9 cellular contexts compared by ENCODE assay signal in genomic region chr13:101415358-101416174, GRCh38. TPM values are rescaled to one million over a fixed set of nuclear protein-coding genes. Genes with fewer than 3 reads are reported as not detected.
DNase-seq lines count a peak whose midpoint lies in the region; ATAC-seq and TF ChIP-seq lines count a peak whose summit lies in the region.
"Had no signal": no experiment of that assay in that cellular context is flagged by ENCODE, and none has a peak within 500 bp of the region (broad histone marks: within the 10 kb centered on the region; RNA-seq: fewer than 3 reads in every experiment).

No MANE protein-coding gene starts in this region.

- H3K36me3 Mint-ChIP-seq in HFFc6 (ENCODE audit: low read depth) (no peaks in the 10 kb centered on the region), Caco-2 (ENCODE audit: insufficient read depth, unreplicated experiment) (no peaks in the 10 kb centered on the region)
- no peaks in the 10 kb centered on the region for H3K36me3 Mint-ChIP-seq in activated naive CD8-positive, alpha-beta T cell treated with anti-CD3 and anti-CD28 coated beads, Interleukin-2, amount 50 U/mL, for 24 hours (ENCODE audit: low read depth)
- no peaks in the 10 kb centered on the region for H3K36me3 Mint-ChIP-seq in activated T-helper 2 cell treated with anti-CD3 and anti-CD28 coated beads, Interferon-gamma antibody, Interleukin-2, Interleukin-4, amounts not matched to agents 10 μg/mL and 5 μg/mL and 100 μg/mL, durations not matched to agents 14 hours and 24 hours and 36 hours (ENCODE audit: low read depth)
- H3K36me3 Mint-ChIP-seq: activated naive CD4-positive, alpha-beta T cell treated with anti-CD3 and anti-CD28 coated beads, Interleukin-2, amount 10 ng/mL, durations not matched to agents 7 days and 5 days had no signal

- POLR2A ChIA-PET in Caco-2 (lab: Charles Lee): no interaction called here

- WGBS in suprapubic skin: 83% methylated on average over 5 of the region's 43 CpGs

- CTCF ChIA-PET in Caco-2 (lab: Charles Lee): no interaction called here

- H3K9me3 Mint-ChIP-seq in HFFc6: no peaks in the 10 kb centered on the region
- no peaks in the 10 kb centered on the region for H3K9me3 Mint-ChIP-seq in activated naive CD8-positive, alpha-beta T cell treated with anti-CD3 and anti-CD28 coated beads, Interleukin-2, amount 50 U/mL, for 24 hours
- no peaks in the 10 kb centered on the region for H3K9me3 Mint-ChIP-seq in Caco-2 (ENCODE audit: unreplicated experiment)
- no peaks in the 10 kb centered on the region for H3K9me3 Mint-ChIP-seq in activated T-helper 2 cell treated with anti-CD3 and anti-CD28 coated beads, Interferon-gamma antibody, Interleukin-2, Interleukin-4, amounts not matched to agents 10 μg/mL and 5 μg/mL and 100 μg/mL, durations not matched to agents 14 hours and 24 hours and 36 hours
- H3K9me3 Mint-ChIP-seq: activated naive CD4-positive, alpha-beta T cell treated with anti-CD3 and anti-CD28 coated beads, Interleukin-2, amount 10 ng/mL, durations not matched to agents 7 days and 5 days had no signal

- H3K4me1 Mint-ChIP-seq in HFFc6 (ENCODE audit: low read depth) (peaks cover 15% of the 10 kb centered on the region), Caco-2 (ENCODE audit: low read depth, unreplicated experiment) (no peaks in the 10 kb centered on the region)
- H3K4me1 Mint-ChIP-seq in activated naive CD8-positive, alpha-beta T cell treated with anti-CD3 and anti-CD28 coated beads, Interleukin-2, amount 50 U/mL, for 24 hours: no peaks in the 10 kb centered on the region
- no peaks in the 10 kb centered on the region for H3K4me1 Mint-ChIP-seq in activated T-helper 2 cell treated with anti-CD3 and anti-CD28 coated beads, Interferon-gamma antibody, Interleukin-2, Interleukin-4, amounts not matched to agents 10 μg/mL and 5 μg/mL and 100 μg/mL, durations not matched to agents 14 hours and 24 hours and 36 hours (ENCODE audit: low read depth)
- H3K4me1 Mint-ChIP-seq: activated naive CD4-positive, alpha-beta T cell treated with anti-CD3 and anti-CD28 coated beads, Interleukin-2, amount 10 ng/mL, durations not matched to agents 7 days and 5 days had no signal

- no peak for TF ChIP-seq EP300 in suprapubic skin (IDR thresholded peaks at IDR 0.05)

- H3K27ac Mint-ChIP-seq in HFFc6: peak overlapping the region; percentile 43; the same call in 1 of the 2 replicates
- no peak overlapping the region for H3K27ac Mint-ChIP-seq in activated naive CD8-positive, alpha-beta T cell treated with anti-CD3 and anti-CD28 coated beads, Interleukin-2, amount 50 U/mL, for 24 hours
- H3K27ac Mint-ChIP-seq in Caco-2 (ENCODE audit: unreplicated experiment): no peak overlapping the region
- no peak overlapping the region for H3K27ac Mint-ChIP-seq in activated T-helper 2 cell treated with anti-CD3 and anti-CD28 coated beads, Interferon-gamma antibody, Interleukin-2, Interleukin-4, amounts not matched to agents 10 μg/mL and 5 μg/mL and 100 μg/mL, durations not matched to agents 14 hours and 24 hours and 36 hours
- H3K27ac Mint-ChIP-seq: activated naive CD4-positive, alpha-beta T cell treated with anti-CD3 and anti-CD28 coated beads, Interleukin-2, amount 10 ng/mL, durations not matched to agents 7 days and 5 days had no signal

- no peak for TF ChIP-seq POLR2A in suprapubic skin (IDR thresholded peaks at IDR 0.05)

- H3K27me3 ChIP-seq in iPS-15b (ENCODE audit: control insufficient read depth, insufficient read depth, low read length): peaks cover 27% of the 10 kb centered on the region
- peaks cover 24% of the 10 kb centered on the region for H3K27me3 ChIP-seq in suprapubic skin
- peaks cover 53% of the 10 kb centered on the region for H3K27me3 ChIP-seq in BE2C
- H3K27me3 ChIP-seq in Caco-2 (replicated peaks; ENCODE audit: control insufficient read depth, insufficient read depth, low read length): no peaks in the 10 kb centered on the region

- no peaks in the 10 kb centered on the region for H3K4me1 ChIP-seq in iPS-15b (ENCODE audit: control insufficient read depth, insufficient read depth, low read length)
- peaks cover 12% of the 10 kb centered on the region for H3K4me1 ChIP-seq in suprapubic skin
- H3K4me1 ChIP-seq in BE2C: peaks cover 5% of the 10 kb centered on the region
- no peaks in the 10 kb centered on the region for H3K4me1 ChIP-seq in Caco-2

- H3K9ac ChIP-seq in iPS-15b (ENCODE audit: low read depth, low read length): no peak overlapping the region

- BruUV-seq in Caco-2 (replicated peaks; lab: Mats Ljungman, UMichigan): no TSS peak

- peak; percentile 20 for ATAC-seq in activated naive CD8-positive, alpha-beta T cell treated with anti-CD3 and anti-CD28 coated beads, Interleukin-2, amount 50 U/mL, for 24 hours
- no peak for ATAC-seq in HG03196 (IDR thresholded peaks at IDR 0.05; ENCODE audit: unreplicated experiment)

- intact Hi-C loops in Caco-2 (cut with micrococcal nuclease; ENCODE audit: unreplicated experiment): no loop called here
- intact Hi-C loops in activated T-helper 2 cell treated with anti-CD3 and anti-CD28 coated beads, Interferon-gamma antibody, Interleukin-2, Interleukin-4, amounts not matched to agents 10 μg/mL and 5 μg/mL and 100 μg/mL, durations not matched to agents 14 hours and 24 hours and 36 hours (cut with micrococcal nuclease): loop anchor here (10.0 kb wide), 1 partner anchor 499 kb away; no protein-coding TSS in a partner anchor

- peak overlapping the region; percentile 76 for H3K4me3 Mint-ChIP-seq in HFFc6
- no peak overlapping the region for H3K4me3 Mint-ChIP-seq in activated naive CD8-positive, alpha-beta T cell treated with anti-CD3 and anti-CD28 coated beads, Interleukin-2, amount 50 U/mL, for 24 hours
- H3K4me3 Mint-ChIP-seq in Caco-2 (ENCODE audit: unreplicated experiment): no peak overlapping the region
- no peak overlapping the region for H3K4me3 Mint-ChIP-seq in activated T-helper 2 cell treated with anti-CD3 and anti-CD28 coated beads, Interferon-gamma antibody, Interleukin-2, Interleukin-4, amounts not matched to agents 10 μg/mL and 5 μg/mL and 100 μg/mL, durations not matched to agents 14 hours and 24 hours and 36 hours (ENCODE audit: low read depth)
- H3K4me3 Mint-ChIP-seq: activated naive CD4-positive, alpha-beta T cell treated with anti-CD3 and anti-CD28 coated beads, Interleukin-2, amount 10 ng/mL, durations not matched to agents 7 days and 5 days had no signal

- peak overlapping the region; percentile 36 for H3K4me3 ChIP-seq in iPS-15b (ENCODE audit: low read depth, low read length)
- peak overlapping the region; percentile 62 for H3K4me3 ChIP-seq in suprapubic skin
- H3K4me3 ChIP-seq in BE2C (ENCODE audit: low read depth, low read length): no peak overlapping the region
- no peak overlapping the region for H3K4me3 ChIP-seq in Caco-2 (ENCODE audit: low read depth, low read length)

- peaks cover 3% of the 10 kb centered on the region for H3K27me3 Mint-ChIP-seq in HFFc6 (ENCODE audit: insufficient read depth)
- H3K27me3 Mint-ChIP-seq in activated naive CD8-positive, alpha-beta T cell treated with anti-CD3 and anti-CD28 coated beads, Interleukin-2, amount 50 U/mL, for 24 hours: peaks cover 44% of the 10 kb centered on the region
- no peaks in the 10 kb centered on the region for H3K27me3 Mint-ChIP-seq in Caco-2 (ENCODE audit: insufficient read depth, unreplicated experiment)
- H3K27me3 Mint-ChIP-seq in activated T-helper 2 cell treated with anti-CD3 and anti-CD28 coated beads, Interferon-gamma antibody, Interleukin-2, Interleukin-4, amounts not matched to agents 10 μg/mL and 5 μg/mL and 100 μg/mL, durations not matched to agents 14 hours and 24 hours and 36 hours (ENCODE audit: low read depth): peaks cover 31% of the 10 kb centered on the region

- no peak for TF ChIP-seq CTCF in HFFc6 (IDR thresholded peaks at IDR 0.05)
- no peak for TF ChIP-seq CTCF in suprapubic skin (IDR thresholded peaks at IDR 0.05)
- TF ChIP-seq CTCF in BE2C (IDR thresholded peaks at IDR 0.05; ENCODE audit: low read depth, low read length): no peak
- TF ChIP-seq CTCF in Caco-2 (IDR thresholded peaks at IDR 0.05; ENCODE audit: insufficient read depth in 1 of 2, low read depth in 1 of 2, low read length in 1 of 2, severe bottlenecking in 1 of 2, unreplicated experiment in 1 of 2): no peak

- no peak for DNase-seq in HFFc6
- no peak for DNase-seq in activated naive CD8-positive, alpha-beta T cell treated with anti-CD3 and anti-CD28 coated beads, Interleukin-2, amount 50 U/mL, for 24 hours
- DNase-seq in suprapubic skin (ENCODE audit: low spot score in 2 of 2): no peak
- no peak for DNase-seq in BE2C
- no peak for DNase-seq in Caco-2
- DNase-seq in activated T-helper 2 cell treated with anti-CD3 and anti-CD28 coated beads, Interferon-gamma antibody, Interleukin-2, Interleukin-4, amounts not matched to agents 10 μg/mL and 5 μg/mL and 100 μg/mL, durations not matched to agents 14 hours and 24 hours and 36 hours (ENCODE audit: low spot score): no peak
- DNase-seq: activated naive CD4-positive, alpha-beta T cell treated with anti-CD3 and anti-CD28 coated beads, Interleukin-2, amount 10 ng/mL, durations not matched to agents 7 days and 5 days had no signal

- H3K9me3 ChIP-seq in iPS-15b (ENCODE audit: control insufficient read depth, insufficient read depth, low read length): no peaks in the 10 kb centered on the region
- no peaks in the 10 kb centered on the region for H3K9me3 ChIP-seq in suprapubic skin
- no peaks in the 10 kb centered on the region; the same call in 1 of the 2 replicates for H3K9me3 ChIP-seq in BE2C
- no peaks in the 10 kb centered on the region for H3K9me3 ChIP-seq in Caco-2

- H3K36me3 ChIP-seq in iPS-15b (ENCODE audit: control insufficient read depth, insufficient read depth, low read length) (no peaks in the 10 kb centered on the region), suprapubic skin (no peaks in the 10 kb centered on the region), BE2C (no peaks in the 10 kb centered on the region), Caco-2 (ENCODE audit: control insufficient read depth, insufficient read depth, low read length) (no peaks in the 10 kb centered on the region)

- H3K27ac ChIP-seq in suprapubic skin: peak overlapping the region; percentile 26

RNA-seq across cellular contexts. Expression of gene NALCN, which starts 0.7 kb away (rescaled TPM):
- 1 to 10 TPM; 4.0 to 6.1 (median 5.0) TPM for total RNA-seq in HFFc6 (2021; fragmentation: NEBNext Ultra II Directional; extraction: Animal tissue kit (Norgen Biotek cat#: 25700))
- total RNA-seq in suprapubic skin (1 to 10 TPM in 3 of 4 donors, under 1 TPM in 1; 0.76 to 3.3 (median 1.8) TPM), Caco-2 (2022) (not detected in 2 replicates)
- polyA plus RNA-seq in BE2C (2012; ENCODE audit: insufficient read depth, insufficient read length, low read depth): not detected
- total RNA-seq in activated T-helper 2 cell treated with anti-CD3 and anti-CD28 coated beads, Interferon-gamma antibody, Interleukin-2, Interleukin-4, amounts not matched to agents 10 μg/mL and 5 μg/mL and 100 μg/mL, durations not matched to agents 14 hours and 24 hours and 36 hours: not detected in 2 replicates

RNA-seq across cellular contexts. Expression of gene ITGBL1, which starts 36.9 kb away (rescaled TPM):
- 100 to 1,000 TPM in 5 of 6 experiments, 10 to 100 TPM in 1; 92.4 to 114 (median 105) TPM for total RNA-seq in HFFc6 (2021; fragmentation: NEBNext Ultra II Directional; extraction: Animal tissue kit (Norgen Biotek cat#: 25700))
- total RNA-seq in suprapubic skin: 10 to 100 TPM in 1 of 4 donors, 1 to 10 TPM in 3; 7.7 to 10.4 (median 9.2) TPM
- polyA plus RNA-seq in BE2C (2012; ENCODE audit: insufficient read depth, insufficient read length, low read depth): not detected
- not detected in 2 replicates for total RNA-seq in Caco-2 (2022)
- total RNA-seq in activated T-helper 2 cell treated with anti-CD3 and anti-CD28 coated beads, Interferon-gamma antibody, Interleukin-2, Interleukin-4, amounts not matched to agents 10 μg/mL and 5 μg/mL and 100 μg/mL, durations not matched to agents 14 hours and 24 hours and 36 hours: not detected in 2 replicates

Comparison
In these comparisons a context has a peak if more than half of its experiments do, and no peak if none do; other contexts are left out.
1. H3K4me3 ChIP-seq: peak in iPS-15b (single experiment) and suprapubic skin (single experiment); none in BE2C (single experiment) and Caco-2 (single experiment).